ENCODE assay signal across 31 cellular contexts in genomic region chr15:85155360-85155759, GRCh38.
"Had no signal": no experiment of that assay in that cellular context is flagged by ENCODE, and none has a peak within 500 bp of the region (broad histone marks: within the 10 kb centered on the region; RNA-seq: fewer than 3 reads in every experiment).

No MANE protein-coding gene starts in this region.

- H3K4me1 ChIP-seq: adrenal gland, body of pancreas had no signal

- H3K27ac ChIP-seq: adrenal gland, body of pancreas had no signal

- ATAC-seq: activated CD4-positive, alpha-beta T cell treated with anti-CD3 and anti-CD28 coated beads for 36 hours; activated CD8-positive, alpha-beta memory T cell treated with anti-CD3 and anti-CD28 coated beads, Interleukin-2, amount 10 ng/mL, durations not matched to agents 7 days and 5 days; activated CD8-positive, alpha-beta T cell treated with anti-CD3 and anti-CD28 coated beads, Interleukin-2, amount 10 ng/mL, durations not matched to agents 7 days and 5 days; activated naive CD8-positive, alpha-beta T cell treated with anti-CD3 and anti-CD28 coated beads, Interleukin-2, amount 50 U/mL, for 24 hours; body of pancreas; esophagus mucosa had no signal

- H3K4me3 ChIP-seq: adrenal gland, body of pancreas, heart left ventricle had no signal

- H3K27ac Mint-ChIP-seq: activated CD4-positive, alpha-beta memory T cell treated with anti-CD3 and anti-CD28 coated beads for 36 hours; activated CD4-positive, alpha-beta T cell treated with anti-CD3 and anti-CD28 coated beads for 36 hours; activated CD4-positive, alpha-beta T cell treated with anti-CD3 and anti-CD28 coated beads, Interleukin-2, amount 10 ng/mL, durations not matched to agents 24 days and 14 days; activated CD8-positive, alpha-beta memory T cell treated with anti-CD3 and anti-CD28 coated beads, Interleukin-2, amount 10 ng/mL, durations not matched to agents 7 days and 5 days; activated CD8-positive, alpha-beta T cell treated with anti-CD3 and anti-CD28 coated beads, Interleukin-2, amount 10 ng/mL, durations not matched to agents 7 days and 5 days; activated naive CD4-positive, alpha-beta T cell treated with anti-CD3 and anti-CD28 coated beads for 36 hours; activated naive CD4-positive, alpha-beta T cell treated with anti-CD3 and anti-CD28 coated beads, Interleukin-2, amount 50 U/mL, for 24 hours; activated naive CD8-positive, alpha-beta T cell treated with anti-CD3 and anti-CD28 coated beads for 36 hours; activated naive CD8-positive, alpha-beta T cell treated with anti-CD3 and anti-CD28 coated beads, Interleukin-2, amount 50 U/mL, for 24 hours; activated T-helper 1 cell treated with anti-CD3 and anti-CD28 coated beads, Interleukin-12 subunit alpha, Interleukin-12 subunit beta, Interleukin-2, Interleukin-4 antibody, amounts not matched to agents 30 ng/mL and 10 ng/mL and 1 ng/mL, durations not matched to agents 14 hours and 24 hours and 36 hours; activated T-helper 2 cell treated with anti-CD3 and anti-CD28 coated beads, Interferon-gamma antibody, Interleukin-2, Interleukin-4, amounts not matched to agents 10 μg/mL and 5 μg/mL and 100 μg/mL, durations not matched to agents 14 hours and 24 hours and 36 hours had no signal

- FAIRE-seq: colon, endometrium, frontal cortex had no signal

- H3K27me3 ChIP-seq: adrenal gland, body of pancreas had no signal

- H3K27me3 Mint-ChIP-seq: activated CD4-positive, alpha-beta T cell treated with anti-CD3 and anti-CD28 coated beads for 36 hours had no signal

- H3K4me3 Mint-ChIP-seq: activated CD4-positive, alpha-beta memory T cell treated with anti-CD3 and anti-CD28 coated beads for 36 hours; activated CD4-positive, alpha-beta T cell treated with anti-CD3 and anti-CD28 coated beads for 36 hours; activated CD4-positive, alpha-beta T cell treated with anti-CD3 and anti-CD28 coated beads, Interleukin-2, amount 10 ng/mL, durations not matched to agents 24 days and 14 days; activated CD8-positive, alpha-beta memory T cell treated with anti-CD3 and anti-CD28 coated beads, Interleukin-2, amount 10 ng/mL, durations not matched to agents 7 days and 5 days; activated CD8-positive, alpha-beta T cell treated with anti-CD3 and anti-CD28 coated beads, Interleukin-2, amount 10 ng/mL, durations not matched to agents 7 days and 5 days; activated naive CD4-positive, alpha-beta T cell treated with anti-CD3 and anti-CD28 coated beads for 36 hours; activated naive CD4-positive, alpha-beta T cell treated with anti-CD3 and anti-CD28 coated beads, Interleukin-2, amount 50 U/mL, for 24 hours; activated naive CD8-positive, alpha-beta T cell treated with anti-CD3 and anti-CD28 coated beads for 36 hours; activated naive CD8-positive, alpha-beta T cell treated with anti-CD3 and anti-CD28 coated beads, Interleukin-2, amount 50 U/mL, for 24 hours; activated T-helper 1 cell treated with anti-CD3 and anti-CD28 coated beads, Interleukin-12 subunit alpha, Interleukin-12 subunit beta, Interleukin-2, Interleukin-4 antibody, amounts not matched to agents 30 ng/mL and 10 ng/mL and 1 ng/mL, durations not matched to agents 14 hours and 24 hours and 36 hours had no signal

- H3K9me3 ChIP-seq: adrenal gland, body of pancreas had no signal

- H3K36me3 ChIP-seq: adrenal gland, heart left ventricle had no signal

- DNase-seq: activated CD4-positive, alpha-beta memory T cell treated with anti-CD3 and anti-CD28 coated beads for 36 hours; activated CD4-positive, alpha-beta T cell treated with anti-CD3 and anti-CD28 coated beads for 36 hours; activated CD4-positive, alpha-beta T cell treated with anti-CD3 and anti-CD28 coated beads, Interleukin-2, amount 10 ng/mL, durations not matched to agents 24 days and 14 days; activated CD4-positive, CD25-positive, alpha-beta regulatory T cell; activated CD4-positive, CD25-positive, alpha-beta regulatory T cell treated with anti-CD3 and anti-CD28 coated beads, Interleukin-2, amount 50 U/mL, for 72 hours; activated CD8-positive, alpha-beta memory T cell treated with anti-CD3 and anti-CD28 coated beads, Interleukin-2, amount 10 ng/mL, durations not matched to agents 7 days and 5 days; activated CD8-positive, alpha-beta memory T cell treated with anti-CD3 and anti-CD28 coated beads, Interleukin-2, amount 50 U/mL, for 4 hours; activated CD8-positive, alpha-beta T cell treated with anti-CD3 and anti-CD28 coated beads, Interleukin-2, amount 10 ng/mL, durations not matched to agents 7 days and 5 days; activated effector memory CD4-positive, alpha-beta T cell treated with anti-CD3 and anti-CD28 coated beads, Interleukin-2, amount 50 U/mL, for 16 hours; activated naive CD4-positive, alpha-beta T cell treated with anti-CD3 and anti-CD28 coated beads for 36 hours; activated naive CD8-positive, alpha-beta T cell treated with anti-CD3 and anti-CD28 coated beads for 36 hours; activated naive CD8-positive, alpha-beta T cell treated with anti-CD3 and anti-CD28 coated beads, Interleukin-2, amount 50 U/mL, for 24 hours; activated T-cell treated with anti-CD3 and anti-CD28 coated beads, Interleukin-2, amount 50 U/mL, for 1 hour; activated T-cell treated with anti-CD3 and anti-CD28 coated beads, Interleukin-2, amount 50 U/mL, for 48 hours; adrenal gland; amygdala; aorta; body of pancreas; caudate nucleus; cortex of kidney; effector CD8-positive, alpha-beta T cell; foreskin fibroblast; heart left ventricle; T-helper 2 cell had no signal
